In the genomic region with DNA sequence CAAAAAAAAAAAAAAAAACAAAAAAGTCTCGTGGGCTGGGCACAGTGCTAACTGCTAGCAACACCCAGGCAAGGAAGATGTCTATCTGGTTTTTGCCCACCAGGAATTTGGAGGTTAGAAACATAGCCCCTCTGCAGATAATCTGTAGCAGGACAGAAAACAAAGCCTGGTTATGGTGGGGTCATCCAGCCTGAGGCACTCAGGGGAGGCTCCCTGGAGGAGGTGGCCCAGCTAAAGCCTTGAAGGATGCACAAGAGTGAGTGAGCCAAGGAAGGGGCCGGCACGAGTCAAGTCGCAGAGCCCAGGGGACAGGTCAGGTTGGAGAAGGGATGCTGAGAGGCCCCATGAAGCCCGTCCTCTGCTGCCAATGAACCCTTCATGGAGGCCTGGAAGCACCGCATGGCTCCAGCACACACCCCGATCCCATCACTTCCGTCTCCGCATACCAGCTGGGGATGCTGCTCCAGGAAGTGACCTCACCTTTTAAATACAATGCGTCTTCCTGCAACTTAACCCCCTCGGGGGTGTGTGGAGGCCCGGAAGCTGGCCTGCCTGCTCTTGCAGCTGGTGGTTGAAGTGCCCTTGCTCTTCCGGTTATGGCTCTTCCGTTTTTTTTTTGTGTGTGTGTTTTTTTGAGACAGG, we compare ENCODE assay signal across 14 cellular contexts.
DNase-seq lines count a peak whose midpoint lies in the region; ATAC-seq and TF ChIP-seq lines count a peak whose summit lies in the region.
"Had no signal": no experiment of that assay in that cellular context is flagged by ENCODE, and none has a peak within 500 bp of the region (broad histone marks: within the 10 kb centered on the region; RNA-seq: fewer than 3 reads in every experiment).

No MANE protein-coding gene starts in this region.

- no peaks in the 10 kb centered on the region for H3K36me3 Mint-ChIP-seq in activated B cell treated with CpG ODN at 0.5 μM for 24 hours (ENCODE audit: low read depth)

- H3K27me3 ChIP-seq in dorsolateral prefrontal cortex: peaks cover 0 to 40% (median 10%) of the 10 kb centered on the region in 45 donors
- H3K27me3 ChIP-seq: Peyer's patch had no signal

- DNase-seq in DMS53 (lab: John Stamatoyannopoulos, UW): peak; percentile 34
- DNase-seq in DMS53 treated with DMSO at 0.1 percent for 48 hours (lab: John Stamatoyannopoulos, UW; ENCODE audit: unreplicated experiment): no peak
- DNase-seq in GF-D8 (lab: John Stamatoyannopoulos, UW): peak; percentile 10
- no peak for DNase-seq in activated B cell treated with CpG ODN at 0.5 μM for 24 hours
- DNase-seq in left colon: no peak
- DNase-seq in mesenteric fat pad (ENCODE audit: low spot score): no peak
- DNase-seq in NCI-H1105 treated with DMSO at 0.1 percent for 48 hours (lab: John Stamatoyannopoulos, UW): no peak
- no peak for DNase-seq in dorsolateral prefrontal cortex
- DNase-seq: MG63, Peyer's patch, tibial artery had no signal

- H3K9me3 Mint-ChIP-seq in activated B cell treated with CpG ODN at 0.5 μM for 24 hours: no peaks in the 10 kb centered on the region
- H3K9me3 Mint-ChIP-seq: dendritic cell treated with granulocyte-macrophage colony-stimulating factor and Interleukin-4, amounts not matched to agents 40 ng/mL and 50 ng/mL, for 4 days; nephron had no signal

- POLR2A ChIA-PET in activated B cell treated with CpG ODN at 0.5 μM for 24 hours (lab: Charles Lee): no interaction called here

- H3K4me3 Mint-ChIP-seq in activated B cell treated with CpG ODN at 0.5 μM for 24 hours: no peak overlapping the region
- H3K4me3 Mint-ChIP-seq: dendritic cell treated with granulocyte-macrophage colony-stimulating factor and Interleukin-4, amounts not matched to agents 40 ng/mL and 50 ng/mL, for 4 days; nephron had no signal

- H3K27ac ChIP-seq in dorsolateral prefrontal cortex: no peak overlapping the region
- H3K27ac ChIP-seq: 22Rv1, Peyer's patch, tibial artery had no signal

- TF ChIP-seq CTCF in activated B cell treated with CpG ODN at 0.5 μM for 24 hours (IDR thresholded peaks at IDR 0.05) (no peak), dorsolateral prefrontal cortex (IDR thresholded peaks at IDR 0.05 in 54 of 56, conservative IDR thresholded peaks at IDR 0.05 in 2 of 56; ENCODE audit: low read depth in 1 of 56, partially characterized antibody in 56 of 56) (no peak)

- ATAC-seq in activated B cell treated with CpG ODN at 0.5 μM for 24 hours (ENCODE audit: low read depth) (peak; percentile 18), left colon (peak; percentile 47)

- intact Hi-C loops in activated B cell treated with CpG ODN at 0.5 μM for 24 hours (cut with micrococcal nuclease) (no loop called here), left colon (cut with DNase I, micrococcal nuclease) (no loop called here), dorsolateral prefrontal cortex (cut with DNase I) (no loop called here)

- CTCF ChIA-PET in activated B cell treated with CpG ODN at 0.5 μM for 24 hours (lab: Charles Lee): no interaction called here

- H3K27ac Mint-ChIP-seq in activated B cell treated with CpG ODN at 0.5 μM for 24 hours: no peak overlapping the region
- H3K27ac Mint-ChIP-seq: dendritic cell treated with granulocyte-macrophage colony-stimulating factor and Interleukin-4, amounts not matched to agents 40 ng/mL and 50 ng/mL, for 4 days had no signal

- H3K4me1 Mint-ChIP-seq in activated B cell treated with CpG ODN at 0.5 μM for 24 hours: no peaks in the 10 kb centered on the region

- H3K4me3 ChIP-seq in dorsolateral prefrontal cortex: no peak overlapping the region
- H3K4me3 ChIP-seq: MG63, Peyer's patch, tibial artery had no signal

- H3K27me3 Mint-ChIP-seq in activated B cell treated with CpG ODN at 0.5 μM for 24 hours: peaks cover 4% of the 10 kb centered on the region
- H3K27me3 Mint-ChIP-seq: dendritic cell treated with granulocyte-macrophage colony-stimulating factor and Interleukin-4, amounts not matched to agents 40 ng/mL and 50 ng/mL, for 4 days had no signal

Comparison
In these comparisons a context has a peak if more than half of its experiments do, and no peak if none do; other contexts are left out.
1. DNase-seq: peak in DMS53 (single experiment) and GF-D8 (single experiment); none in DMS53 treated with DMSO at 0.1 percent for 48 hours (single experiment), activated B cell treated with CpG ODN at 0.5 μM for 24 hours (single experiment), left colon (0 of 2), mesenteric fat pad (single experiment), NCI-H1105 treated with DMSO at 0.1 percent for 48 hours (single experiment) and dorsolateral prefrontal cortex (0 of 10).